ENCODE assay signal across 8 cellular contexts in the genomic region with DNA sequence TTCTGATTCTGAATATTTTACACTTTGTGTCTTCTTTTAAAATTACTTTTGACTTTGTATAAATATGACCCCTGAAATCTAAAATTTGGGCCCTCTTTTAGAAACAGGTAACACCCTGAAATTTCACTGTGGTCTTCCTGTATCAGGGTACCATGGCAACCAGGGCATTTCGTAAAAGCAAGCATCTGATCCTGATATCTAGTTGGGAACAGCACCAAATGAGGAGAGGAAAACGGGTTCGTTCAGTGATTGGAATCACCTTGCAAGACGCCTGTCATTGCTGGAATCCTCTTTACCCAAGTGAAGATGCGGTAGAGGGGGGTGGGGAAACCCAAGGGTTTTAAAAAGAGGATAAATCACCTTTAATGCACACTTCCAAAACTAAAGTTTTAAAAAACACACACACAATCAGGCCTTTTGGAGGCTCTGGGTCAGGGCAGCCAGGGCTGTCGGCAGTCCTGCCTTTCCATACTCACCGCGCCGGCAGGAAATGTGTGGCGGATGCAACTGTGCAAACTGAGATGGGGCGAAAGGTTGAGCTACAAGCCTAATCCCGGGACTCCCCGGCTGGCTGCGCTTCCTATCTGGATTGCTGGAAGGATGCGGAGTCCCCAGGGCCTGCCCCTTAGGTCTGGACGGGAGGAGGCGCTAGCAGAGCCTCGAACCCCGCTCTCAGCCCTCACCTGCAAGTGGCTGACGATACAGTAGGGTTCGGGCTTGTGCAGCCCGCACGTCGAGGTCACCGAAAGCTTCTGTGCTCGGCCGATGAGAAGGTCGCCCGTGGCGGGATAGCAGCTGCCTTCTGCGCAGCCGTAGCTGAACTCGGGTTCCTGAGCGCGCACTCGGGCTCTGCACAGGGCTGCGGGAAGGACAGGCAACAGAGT.
A peak's percentile ranks its signal among the peaks of the same experiment; 100 is the strongest.
DNase-seq lines count a peak whose midpoint lies in the region; ATAC-seq lines count a peak whose summit lies in the region.

No MANE protein-coding gene starts in this region.

- peak; percentile 10 for DNase-seq in activated CD4-positive, alpha-beta T cell treated with anti-CD3 and anti-CD28 coated beads for 48 hours
- no peak for DNase-seq in activated CD4-positive, alpha-beta T cell treated with anti-CD3 and anti-CD28 coated beads for 1 hour
- DNase-seq in amniotic epithelial cell (ENCODE audit: low read depth), result peak; percentile 52
- DNase-seq in iPS DF 19.7 (ENCODE audit: low read depth, low spot score), result peak; percentile 68
- DNase-seq in skeletal muscle cell (ENCODE audit: low read depth), result no peak
- DNase-seq in T-helper 9 cell, result no peak

- H3K4me3 ChIP-seq in skeletal muscle cell (ENCODE audit: low read depth, low read length), result peak overlapping the region; percentile 93

- ATAC-seq in GM18519 (IDR thresholded peaks at IDR 0.05; ENCODE audit: low FRiP score, unreplicated experiment) (no peak), GM21825 (IDR thresholded peaks at IDR 0.05; ENCODE audit: unreplicated experiment) (no peak)

Comparison
In these comparisons a context has a peak if more than half of its experiments do, and no peak if none do; other contexts are left out.
1. DNase-seq: peak in activated CD4-positive, alpha-beta T cell treated with anti-CD3 and anti-CD28 coated beads for 48 hours (single experiment), amniotic epithelial cell (single experiment) and iPS DF 19.7 (single experiment); none in activated CD4-positive, alpha-beta T cell treated with anti-CD3 and anti-CD28 coated beads for 1 hour (single experiment), skeletal muscle cell (single experiment) and T-helper 9 cell (single experiment).